In genomic region chr2:202221873-202222272, GRCh38 we compare ENCODE assay signal across 12 cellular contexts. TPM values are rescaled to one million over a fixed set of nuclear protein-coding genes. Genes with fewer than 3 reads are reported as not detected.
DNase-seq lines count a peak whose midpoint lies in the region; ATAC-seq and TF ChIP-seq lines count a peak whose summit lies in the region.
"Had no signal": no experiment of that assay in that cellular context is flagged by ENCODE, and none has a peak within 500 bp of the region (broad histone marks: within the 10 kb centered on the region; RNA-seq: fewer than 3 reads in every experiment).

No MANE protein-coding gene starts in this region.

- H3K4ac ChIP-seq in neuronal stem cell (ENCODE audit: low read length), result peak overlapping the region; percentile 18

- H2AFZ ChIP-seq in neuronal stem cell (ENCODE audit: low read length), result no peak overlapping the region

- TF ChIP-seq CTCF in thyroid gland (IDR thresholded peaks at IDR 0.05), result no peak

- TF ChIP-seq POLR2A in thyroid gland (IDR thresholded peaks at IDR 0.05), result no peak

- H3K27ac Mint-ChIP-seq in activated CD4-positive, alpha-beta memory T cell treated with anti-CD3 and anti-CD28 coated beads, Interleukin-2, amount 10 ng/mL, durations not matched to agents 7 days and 5 days, result peak overlapping the region; percentile 2
- no peak overlapping the region for H3K27ac Mint-ChIP-seq in activated CD4-positive, alpha-beta memory T cell treated with anti-CD3 and anti-CD28 coated beads for 36 hours

- CTCF ChIA-PET in activated CD4-positive, alpha-beta memory T cell treated with anti-CD3 and anti-CD28 coated beads, Interleukin-2, amount 10 ng/mL, durations not matched to agents 7 days and 5 days (lab: Charles Lee), result interaction anchor here (1.1 to 1.3 kb wide), 3 partner anchors 15 to 444 kb away, joined by 3 to 4 read pairs (median 3); partner anchors contain the start of gene SUMO1
- CTCF ChIA-PET in activated CD4-positive, alpha-beta memory T cell treated with anti-CD3 and anti-CD28 coated beads for 36 hours (lab: Charles Lee), result interaction anchor here (1.6 kb wide), 1 partner anchor 11 kb away, joined by 3 read pairs; no protein-coding TSS in a partner anchor

- H3K79me1 ChIP-seq in neuronal stem cell (ENCODE audit: low read depth, low read length), result peaks cover 3% of the 10 kb centered on the region

- no peak overlapping the region for H2AK5ac ChIP-seq in neuronal stem cell (ENCODE audit: low read depth, low read length)

- WGBS in neuronal stem cell (ENCODE audit: extremely low coverage in 2 of 2, insufficient read length in 2 of 2, insufficient replicate concordance in 1 of 2), 2 donors, result no CpG with 5 or more reads among the region's 1 CpG
- WGBS in thyroid gland, 2 donors, result 91 to 96% methylated on average over 1 of the region's 1 CpG

- intact Hi-C loops in activated CD4-positive, alpha-beta memory T cell treated with anti-CD3 and anti-CD28 coated beads for 36 hours (cut with micrococcal nuclease), result no loop called here
- intact Hi-C loops in thyroid gland (cut with DNase I), result no loop called here

- no peak overlapping the region for H3K4me3 Mint-ChIP-seq in activated CD4-positive, alpha-beta memory T cell treated with anti-CD3 and anti-CD28 coated beads, Interleukin-2, amount 10 ng/mL, durations not matched to agents 7 days and 5 days
- no peak overlapping the region for H3K4me3 Mint-ChIP-seq in activated CD4-positive, alpha-beta memory T cell treated with anti-CD3 and anti-CD28 coated beads for 36 hours

- H4K91ac ChIP-seq in neuronal stem cell (ENCODE audit: low read depth, low read length, poor library complexity), result no peak overlapping the region

- no peak overlapping the region for H2BK15ac ChIP-seq in neuronal stem cell (ENCODE audit: low read length)

- no peak overlapping the region for H2BK5ac ChIP-seq in neuronal stem cell (ENCODE audit: low read length)

- H3K27ac ChIP-seq in neuronal stem cell (replicated peaks; ENCODE audit: low read length), result no peak overlapping the region
- H3K27ac ChIP-seq in thyroid gland, result no peak overlapping the region
- H3K27ac ChIP-seq: tibial artery had no signal

- H3K27me3 Mint-ChIP-seq in activated CD4-positive, alpha-beta memory T cell treated with anti-CD3 and anti-CD28 coated beads, Interleukin-2, amount 10 ng/mL, durations not matched to agents 7 days and 5 days, result no peaks in the 10 kb centered on the region
- H3K27me3 Mint-ChIP-seq in activated CD4-positive, alpha-beta memory T cell treated with anti-CD3 and anti-CD28 coated beads for 36 hours, result no peaks in the 10 kb centered on the region

- H3K4me3 ChIP-seq in neuronal stem cell (ENCODE audit: low read length in 2 of 2) (no peak overlapping the region), thyroid gland (replicated peaks in 1 of 3) (no peak overlapping the region)
- H3K4me3 ChIP-seq: tibial artery had no signal

- no peak for DNase-seq in activated CD4-positive, alpha-beta memory T cell treated with anti-CD3 and anti-CD28 coated beads, Interleukin-2, amount 10 ng/mL, durations not matched to agents 7 days and 5 days
- no peak for DNase-seq in activated CD4-positive, alpha-beta memory T cell treated with anti-CD3 and anti-CD28 coated beads for 36 hours
- peak; percentile 72 for DNase-seq in OCI-M2 (lab: John Stamatoyannopoulos, UW; ENCODE audit: unreplicated experiment)
- DNase-seq in fibroblast of peridontal ligament (ENCODE audit: extremely low read depth), result peak; percentile 19
- DNase-seq in neuronal stem cell (ENCODE audit: low spot score), result no peak
- no peak for DNase-seq in thyroid gland
- DNase-seq: anterior cingulate cortex, DMS79 treated with DMSO at 0.1 percent for 48 hours, NCI-H2227 treated with DMSO at 0.1 percent for 48 hours, tibial artery had no signal

- H2BK12ac ChIP-seq in neuronal stem cell (ENCODE audit: low read length), result no peak overlapping the region

- POLR2A ChIA-PET in activated CD4-positive, alpha-beta memory T cell treated with anti-CD3 and anti-CD28 coated beads, Interleukin-2, amount 10 ng/mL, durations not matched to agents 7 days and 5 days (lab: Charles Lee), result interaction anchor here (0.6 to 1.4 kb wide), 3 partner anchors 15 to 1728 kb away, joined by 3 to 5 read pairs (median 3); no protein-coding TSS in a partner anchor
- POLR2A ChIA-PET in activated CD4-positive, alpha-beta memory T cell treated with anti-CD3 and anti-CD28 coated beads for 36 hours (lab: Charles Lee), result no interaction called here

- no peak overlapping the region for H2BK120ac ChIP-seq in neuronal stem cell (ENCODE audit: low read depth, low read length)

- H3K9me3 ChIP-seq in neuronal stem cell (replicated peaks in 1 of 2; ENCODE audit: control insufficient read depth in 2 of 2, insufficient read depth in 1 of 2, low read depth in 1 of 2, low read length in 2 of 2), result no peaks in the 10 kb centered on the region
- no peaks in the 10 kb centered on the region for H3K9me3 ChIP-seq in thyroid gland
- H3K9me3 ChIP-seq: tibial artery had no signal

- no peak overlapping the region for H3K9ac ChIP-seq in neuronal stem cell (ENCODE audit: low read depth, low read length, poor library complexity)

- H3K4me1 Mint-ChIP-seq in activated CD4-positive, alpha-beta memory T cell treated with anti-CD3 and anti-CD28 coated beads, Interleukin-2, amount 10 ng/mL, durations not matched to agents 7 days and 5 days, result peaks cover 12% of the 10 kb centered on the region
- H3K4me1 Mint-ChIP-seq in activated CD4-positive, alpha-beta memory T cell treated with anti-CD3 and anti-CD28 coated beads for 36 hours (ENCODE audit: low read depth), result peaks cover 18% of the 10 kb centered on the region

- H3K4me2 ChIP-seq in neuronal stem cell (ENCODE audit: insufficient read depth, low read length, poor library complexity, severe bottlenecking), result no peak overlapping the region

- H3K14ac ChIP-seq in neuronal stem cell (ENCODE audit: low read length), result no peak overlapping the region

- H3K36me3 Mint-ChIP-seq in activated CD4-positive, alpha-beta memory T cell treated with anti-CD3 and anti-CD28 coated beads, Interleukin-2, amount 10 ng/mL, durations not matched to agents 7 days and 5 days (ENCODE audit: low read depth), result peaks cover 46% of the 10 kb centered on the region
- H3K36me3 Mint-ChIP-seq in activated CD4-positive, alpha-beta memory T cell treated with anti-CD3 and anti-CD28 coated beads for 36 hours, result peaks cover 24% of the 10 kb centered on the region

- no peak overlapping the region for H3K23ac ChIP-seq in neuronal stem cell (ENCODE audit: low read depth, low read length, poor library complexity)

- H3K18ac ChIP-seq in neuronal stem cell (ENCODE audit: low read length), result no peak overlapping the region

- H3K27me3 ChIP-seq in neuronal stem cell (ENCODE audit: control insufficient read depth in 3 of 3, insufficient read depth in 3 of 3, low read depth in 1 of 3, low read length in 3 of 3) (no peaks in the 10 kb centered on the region), thyroid gland (no peaks in the 10 kb centered on the region)
- H3K27me3 ChIP-seq: tibial artery had no signal

- H3K9me3 Mint-ChIP-seq in activated CD4-positive, alpha-beta memory T cell treated with anti-CD3 and anti-CD28 coated beads, Interleukin-2, amount 10 ng/mL, durations not matched to agents 7 days and 5 days, result no peaks in the 10 kb centered on the region
- H3K9me3 Mint-ChIP-seq in activated CD4-positive, alpha-beta memory T cell treated with anti-CD3 and anti-CD28 coated beads for 36 hours, result no peaks in the 10 kb centered on the region

- no peak for ATAC-seq in HG02623 (IDR thresholded peaks at IDR 0.05; ENCODE audit: unreplicated experiment)
- no peak for ATAC-seq in HG02973 (IDR thresholded peaks at IDR 0.05; ENCODE audit: unreplicated experiment)

- H3K4me1 ChIP-seq in neuronal stem cell (ENCODE audit: control insufficient read depth in 2 of 2, insufficient read depth in 1 of 2, low read depth in 1 of 2, low read length in 2 of 2) (peaks cover 1 to 2% of the 10 kb centered on the region in 2 donors), thyroid gland (no peaks in the 10 kb centered on the region)

- H3K36me3 ChIP-seq in neuronal stem cell (replicated peaks in 1 of 2; ENCODE audit: control insufficient read depth in 2 of 2, insufficient read depth in 2 of 2, low read length in 2 of 2) (peaks cover 6 to 72% of the 10 kb centered on the region in 2 donors), thyroid gland (peaks cover 0 to 6% of the 10 kb centered on the region in 2 donors)

- H4K8ac ChIP-seq in neuronal stem cell (ENCODE audit: low read depth, low read length), result no peak overlapping the region

RNA-seq across cellular contexts. Expression of gene SUMO1, which starts 16.5 kb away (rescaled TPM):
- 100 to 1,000 TPM in 1 of 2 experiments, 10 to 100 TPM in 1; 99.7 to 103 TPM for total RNA-seq in activated CD4-positive, alpha-beta memory T cell treated with anti-CD3 and anti-CD28 coated beads, Interleukin-2, amount 10 ng/mL, durations not matched to agents 7 days and 5 days
- 100 to 1,000 TPM; 114 to 119 TPM for total RNA-seq in activated CD4-positive, alpha-beta memory T cell treated with anti-CD3 and anti-CD28 coated beads for 36 hours
- 215 TPM for polyA plus RNA-seq in neuronal stem cell (2013, experiment 1 of 2)
- polyA plus RNA-seq in neuronal stem cell (2013, experiment 2 of 2), result 221 TPM
- total RNA-seq in thyroid gland, result 100 to 1,000 TPM in 2 of 4 donors, 10 to 100 TPM in 2; 91.0 to 121 (median 102) TPM

RNA-seq across cellular contexts. Expression of gene NOP58, which starts 43.7 kb away (rescaled TPM):
- total RNA-seq in activated CD4-positive, alpha-beta memory T cell treated with anti-CD3 and anti-CD28 coated beads, Interleukin-2, amount 10 ng/mL, durations not matched to agents 7 days and 5 days, result 100 to 1,000 TPM; 103 to 108 TPM
- 100 to 1,000 TPM; 151 to 155 TPM for total RNA-seq in activated CD4-positive, alpha-beta memory T cell treated with anti-CD3 and anti-CD28 coated beads for 36 hours
- 103 TPM for polyA plus RNA-seq in neuronal stem cell (2013, experiment 1 of 2)
- polyA plus RNA-seq in neuronal stem cell (2013, experiment 2 of 2), result 106 TPM
- 100 to 1,000 TPM in 2 of 4 donors, 10 to 100 TPM in 2; 68.2 to 151 (median 90.3) TPM for total RNA-seq in thyroid gland

Comparison
In these comparisons a context has a peak if more than half of its experiments do, and no peak if none do; other contexts are left out.
1. DNase-seq: peak in OCI-M2 (single experiment) and fibroblast of peridontal ligament (single experiment); none in activated CD4-positive, alpha-beta memory T cell treated with anti-CD3 and anti-CD28 coated beads, Interleukin-2, amount 10 ng/mL, durations not matched to agents 7 days and 5 days (single experiment), activated CD4-positive, alpha-beta memory T cell treated with anti-CD3 and anti-CD28 coated beads for 36 hours (single experiment), neuronal stem cell (single experiment) and thyroid gland (0 of 2).